Comparison of ENCODE assay signal across 8 cellular contexts in genomic region chr7:127651556-127652332, GRCh38. TPM values are rescaled to one million over a fixed set of nuclear protein-coding genes. Genes with fewer than 3 reads are reported as not detected.
A peak's percentile ranks its signal among the peaks of the same experiment; 100 is the strongest.
DNase-seq lines count a peak whose midpoint lies in the region; ATAC-seq and TF ChIP-seq lines count a peak whose summit lies in the region.

TSS of gene SND1 (plus strand) at chr7:127652194. CDS start at chr7:127652374, 180 bp downstream.

- peaks cover 31% of the 10 kb centered on the region for H3K4me1 ChIP-seq in suprapubic skin

- H3K27ac Mint-ChIP-seq in activated naive CD4-positive, alpha-beta T cell treated with anti-CD3 and anti-CD28 coated beads, Interleukin-2, amount 50 U/mL, for 24 hours, result peak within 1 kb of the TSS; percentile 94

- peaks cover 43% of the 10 kb centered on the region for H3K4me1 Mint-ChIP-seq in activated naive CD4-positive, alpha-beta T cell treated with anti-CD3 and anti-CD28 coated beads, Interleukin-2, amount 50 U/mL, for 24 hours

- H3K4me3 ChIP-seq in GM06990 (replicated peaks; ENCODE audit: low read depth, low read length) (peak within 1 kb of the TSS; percentile 99), suprapubic skin (peak within 1 kb of the TSS; percentile 73)

- ATAC-seq in HG02588 (IDR thresholded peaks at IDR 0.05; ENCODE audit: unreplicated experiment) (peak; percentile 95), SK-N-SH treated with all-trans-retinoic acid at 6 μM for 48 hours (peak; percentile 98)

- H3K27ac ChIP-seq in suprapubic skin, result peak within 1 kb of the TSS; percentile 91

- no peaks in the 10 kb centered on the region for H3K27me3 Mint-ChIP-seq in activated naive CD4-positive, alpha-beta T cell treated with anti-CD3 and anti-CD28 coated beads, Interleukin-2, amount 50 U/mL, for 24 hours

- H3K4me3 Mint-ChIP-seq in activated naive CD4-positive, alpha-beta T cell treated with anti-CD3 and anti-CD28 coated beads, Interleukin-2, amount 50 U/mL, for 24 hours, result peak within 1 kb of the TSS; percentile 100

- no peak for TF ChIP-seq CTCF in GM06990 (IDR thresholded peaks at IDR 0.05; ENCODE audit: insufficient read depth, low read length, poor library complexity, severe bottlenecking)
- no peak for TF ChIP-seq CTCF in suprapubic skin (IDR thresholded peaks at IDR 0.05)

- 1% methylated on average over 30 of the region's 67 CpGs for WGBS in suprapubic skin

- peaks cover 7% of the 10 kb centered on the region for H3K36me3 Mint-ChIP-seq in activated naive CD4-positive, alpha-beta T cell treated with anti-CD3 and anti-CD28 coated beads, Interleukin-2, amount 50 U/mL, for 24 hours

- H3K27me3 ChIP-seq in GM06990 (replicated peaks; ENCODE audit: control insufficient read depth, insufficient read depth, low read length), result no peaks in the 10 kb centered on the region
- no peaks in the 10 kb centered on the region for H3K27me3 ChIP-seq in suprapubic skin

- peaks cover 4% of the 10 kb centered on the region for H3K36me3 ChIP-seq in GM06990 (ENCODE audit: control insufficient read depth, insufficient read depth, low read length)
- no peaks in the 10 kb centered on the region for H3K36me3 ChIP-seq in suprapubic skin

- TF ChIP-seq POLR2A in suprapubic skin (IDR thresholded peaks at IDR 0.05), result peak; percentile 47 to 57

- DNase-seq in GM06990 (ENCODE audit: extremely low read depth, insufficient read length) (peak; percentile 98), NCI-H1092 (lab: John Stamatoyannopoulos, UW) (peak; percentile 100), germinal center (ENCODE audit: low spot score) (peak; percentile 98), nucleus accumbens (lab: John Stamatoyannopoulos, UW) (peak; percentile 86 to 100 (median 98)), suprapubic skin (ENCODE audit: low spot score in 2 of 2) (peak; percentile 99 to 100)

- no peaks in the 10 kb centered on the region for H3K9me3 Mint-ChIP-seq in activated naive CD4-positive, alpha-beta T cell treated with anti-CD3 and anti-CD28 coated beads, Interleukin-2, amount 50 U/mL, for 24 hours

- TF ChIP-seq EP300 in suprapubic skin (IDR thresholded peaks at IDR 0.05), result no peak

- H3K9me3 ChIP-seq in suprapubic skin, result no peaks in the 10 kb centered on the region

TF ChIP-seq in SK-N-SH treated with all-trans-retinoic acid at 6 μM for 48 hours, 23 proteins besides CTCF, POLR2A, EP300 and RAD21:
- TF ChIP-seq CSDC2 (CRISPR knock-in tag; IDR thresholded peaks at IDR 0.05), result peak; percentile 46; the same call in 1 of the 2 replicates
- no peak for TF ChIP-seq SNAI2 (CRISPR knock-in tag; IDR thresholded peaks at IDR 0.05)
- TF ChIP-seq ISL1 (CRISPR knock-in tag; IDR thresholded peaks at IDR 0.05), result no peak
- TF ChIP-seq CSRNP3 (CRISPR knock-in tag; IDR thresholded peaks at IDR 0.05), result no peak
- no peak for TF ChIP-seq ZNF70 (CRISPR knock-in tag; IDR thresholded peaks at IDR 0.05)
- TF ChIP-seq PPARA (CRISPR knock-in tag; IDR thresholded peaks at IDR 0.05; ENCODE audit: borderline replicate concordance), result 0 out of 2 replicates have a peak, but pooled peaks have one; percentile 9
- TF ChIP-seq TSHZ2 (CRISPR knock-in tag; IDR thresholded peaks at IDR 0.05), result peak; percentile 29; the same call in 1 of the 2 replicates
- TF ChIP-seq POU6F1 (CRISPR knock-in tag; IDR thresholded peaks at IDR 0.05; ENCODE audit: borderline replicate concordance, low read depth), result peak; percentile 61; the same call in 1 of the 2 replicates
- TF ChIP-seq ZNF565 (CRISPR knock-in tag; conservative IDR thresholded peaks at IDR 0.05; ENCODE audit: low read depth), result no peak
- 0 out of 2 replicates have a peak, but pooled peaks have one; percentile 53 for TF ChIP-seq BACH2 (CRISPR knock-in tag; IDR thresholded peaks at IDR 0.05; ENCODE audit: borderline replicate concordance)
- peak; percentile 54; the same call in 1 of the 2 replicates for TF ChIP-seq ZNF8 (CRISPR knock-in tag; IDR thresholded peaks at IDR 0.05)
- peak; percentile 77; the same call in 1 of the 2 replicates for TF ChIP-seq ZFP3 (CRISPR knock-in tag; IDR thresholded peaks at IDR 0.05)
- TF ChIP-seq ESRRG (CRISPR knock-in tag; IDR thresholded peaks at IDR 0.05), result no peak

RNA-seq across cellular contexts. Expression of gene SND1, which starts in this region (rescaled TPM):
- total RNA-seq in suprapubic skin, result 10 to 100 TPM; 72.2 to 99.8 (median 77.2) TPM

Comparison
In these comparisons a context has a peak if more than half of its experiments do, and no peak if none do; other contexts are left out.
1. Peak in every context shown above with its lines: DNase-seq, ATAC-seq, H3K4me3 ChIP-seq and H3K27ac ChIP-seq.